Comparison of ENCODE assay signal across 1 cellular context in genomic region chr1:25895365-25895990, GRCh38.
TF ChIP-seq lines count a peak whose summit lies in the region.

No MANE protein-coding gene starts in this region.

TF ChIP-seq in HepG2, 621 proteins besides CTCF, POLR2A, EP300 and RAD21 (continued from another document and continues in another):
- no peak for TF ChIP-seq BATF2 (CRISPR knock-in tag; IDR thresholded peaks at IDR 0.05)
- no peak for TF ChIP-seq ZNF121 (CRISPR knock-in tag; IDR thresholded peaks at IDR 0.05)
- TF ChIP-seq SNAPC4 (CRISPR knock-in tag; IDR thresholded peaks at IDR 0.05) = no peak
- TF ChIP-seq GABPB1 (CRISPR knock-in tag; IDR thresholded peaks at IDR 0.05) = peak; percentile 48; the same call in 1 of the 2 replicates
- 0 out of 3 replicates have a peak, but pooled peaks have one; percentile 48 for TF ChIP-seq MXI1 (IDR thresholded peaks at IDR 0.05; ENCODE audit: borderline replicate concordance, low read depth, low read length)
- no peak for TF ChIP-seq CHCHD3 (CRISPR knock-in tag; IDR thresholded peaks at IDR 0.05)
- TF ChIP-seq PTBP1 (IDR thresholded peaks at IDR 0.05; ENCODE audit: low read depth, low read length, poor library complexity, severe bottlenecking) = no peak
- no peak for TF ChIP-seq ZNF749 (CRISPR knock-in tag; IDR thresholded peaks at IDR 0.05; ENCODE audit: borderline replicate concordance)
- peak; percentile 36; the same call in 1 of the 2 replicates for TF ChIP-seq ISL2 (CRISPR knock-in tag; IDR thresholded peaks at IDR 0.05)
- TF ChIP-seq ZNF331 (CRISPR knock-in tag; IDR thresholded peaks at IDR 0.05) = no peak
- TF ChIP-seq ARNTL (CRISPR knock-in tag; IDR thresholded peaks at IDR 0.05) = no peak
- peak; percentile 23; the same call in 1 of the 2 replicates for TF ChIP-seq ZNF614 (CRISPR knock-in tag; IDR thresholded peaks at IDR 0.05; ENCODE audit: borderline replicate concordance)
- TF ChIP-seq GPN1 (CRISPR knock-in tag; IDR thresholded peaks at IDR 0.05; ENCODE audit: borderline replicate concordance) = no peak
- TF ChIP-seq ELK4 (CRISPR knock-in tag; IDR thresholded peaks at IDR 0.05; ENCODE audit: borderline replicate concordance) = no peak
- peak; percentile 95 for TF ChIP-seq STAG1 (CRISPR knock-in tag; IDR thresholded peaks at IDR 0.05)
- no peak for TF ChIP-seq ZNF790 (CRISPR knock-in tag; IDR thresholded peaks at IDR 0.05; ENCODE audit: borderline replicate concordance)
- TF ChIP-seq NPAS2 (CRISPR knock-in tag; IDR thresholded peaks at IDR 0.05; ENCODE audit: borderline replicate concordance) = no peak
- no peak for TF ChIP-seq GTF2F1 (IDR thresholded peaks at IDR 0.05; ENCODE audit: low read length)
- no peak for TF ChIP-seq BORCS8-MEF2B (CRISPR knock-in tag; IDR thresholded peaks at IDR 0.05)
- no peak for TF ChIP-seq PPARG (CRISPR knock-in tag; conservative IDR thresholded peaks at IDR 0.05)
- no peak for TF ChIP-seq MLX (CRISPR knock-in tag; IDR thresholded peaks at IDR 0.05)
- no peak for TF ChIP-seq CENPBD1 (CRISPR knock-in tag; IDR thresholded peaks at IDR 0.05; ENCODE audit: borderline replicate concordance, low read depth)
- TF ChIP-seq ZBTB42 (CRISPR knock-in tag; IDR thresholded peaks at IDR 0.05) = no peak
- TF ChIP-seq NFIB (CRISPR knock-in tag; IDR thresholded peaks at IDR 0.05; ENCODE audit: borderline replicate concordance) = no peak
- no peak for TF ChIP-seq ZNF263 (CRISPR knock-in tag; IDR thresholded peaks at IDR 0.05)
- no peak for TF ChIP-seq CENPX (CRISPR knock-in tag; IDR thresholded peaks at IDR 0.05)
- no peak for TF ChIP-seq CREM (IDR thresholded peaks at IDR 0.05)
- no peak for TF ChIP-seq CREM (CRISPR knock-in tag; IDR thresholded peaks at IDR 0.05)
- 0 out of 2 replicates have a peak, but pooled peaks have one; percentile 28 for TF ChIP-seq MEIS2 (CRISPR knock-in tag; IDR thresholded peaks at IDR 0.05)
- TF ChIP-seq MYC (CRISPR knock-in tag; IDR thresholded peaks at IDR 0.05; ENCODE audit: borderline replicate concordance) = no peak
- no peak for TF ChIP-seq MXD1 (CRISPR knock-in tag; IDR thresholded peaks at IDR 0.05)
- TF ChIP-seq ZNF441 (CRISPR knock-in tag; IDR thresholded peaks at IDR 0.05; ENCODE audit: borderline replicate concordance) = no peak
- no peak for TF ChIP-seq DRAP1 (CRISPR knock-in tag; IDR thresholded peaks at IDR 0.05)
- 0 out of 2 replicates have a peak, but pooled peaks have one; percentile 4 for TF ChIP-seq ZNF430 (CRISPR knock-in tag; IDR thresholded peaks at IDR 0.05)
- no peak for TF ChIP-seq ZNF570 (CRISPR knock-in tag; IDR thresholded peaks at IDR 0.05; ENCODE audit: borderline replicate concordance)
- TF ChIP-seq ARNT (IDR thresholded peaks at IDR 0.05) = no peak
- TF ChIP-seq ZNF382 (CRISPR knock-in tag; IDR thresholded peaks at IDR 0.05; ENCODE audit: borderline replicate concordance) = no peak
- TF ChIP-seq ZNF235 (CRISPR knock-in tag; IDR thresholded peaks at IDR 0.05; ENCODE audit: borderline replicate concordance) = no peak
- TF ChIP-seq PBX2 (CRISPR knock-in tag; IDR thresholded peaks at IDR 0.05) = no peak
- TF ChIP-seq RERE (CRISPR knock-in tag; IDR thresholded peaks at IDR 0.05; ENCODE audit: low read depth) = no peak
- no peak for TF ChIP-seq MATR3 (CRISPR knock-in tag; IDR thresholded peaks at IDR 0.05)
- no peak for TF ChIP-seq ZNF841 (CRISPR knock-in tag; IDR thresholded peaks at IDR 0.05; ENCODE audit: borderline replicate concordance)
- no peak for TF ChIP-seq ELF4 (CRISPR knock-in tag; IDR thresholded peaks at IDR 0.05; ENCODE audit: borderline replicate concordance)
- no peak for TF ChIP-seq ZNF280D (CRISPR knock-in tag; IDR thresholded peaks at IDR 0.05)
- no peak for TF ChIP-seq RFX5 (IDR thresholded peaks at IDR 0.05; ENCODE audit: low read depth, low read length)
- no peak for TF ChIP-seq ZNF282 (IDR thresholded peaks at IDR 0.05; ENCODE audit: partially characterized antibody)
- no peak for TF ChIP-seq SP1 (IDR thresholded peaks at IDR 0.05)
- peak; percentile 73 for TF ChIP-seq SP1 (CRISPR knock-in tag; IDR thresholded peaks at IDR 0.05)
